ENCODE assay signal across 24 cellular contexts in genomic region chr1:156389311-156389710, GRCh38. TPM values are rescaled to one million over a fixed set of nuclear protein-coding genes. Genes with fewer than 3 reads are reported as not detected.
"Had no signal": no experiment of that assay in that cellular context is flagged by ENCODE, and none has a peak within 500 bp of the region (broad histone marks: within the 10 kb centered on the region; RNA-seq: fewer than 3 reads in every experiment).

No MANE protein-coding gene starts in this region.

- H3K36me3 Mint-ChIP-seq: activated naive CD4-positive, alpha-beta T cell treated with anti-CD3 and anti-CD28 coated beads, Interleukin-2, amount 50 U/mL, for 24 hours; memory B cell; naive B cell had no signal

- FAIRE-seq: frontal cortex had no signal

- DNase-seq: activated CD4-positive, alpha-beta T cell treated with anti-CD3 and anti-CD28 coated beads, Interleukin-2, amount 10 ng/mL, durations not matched to agents 7 days and 5 days; activated gamma-delta T cell; heart left ventricle; left ventricle myocardium superior; mucosa of descending colon; naive B cell; psoas muscle; stimulated activated CD4-positive, alpha-beta T cell treated with anti-CD3 and anti-CD28 coated beads, Interleukin-15, amount 100 ng/mL, for 24 hours; stimulated activated CD4-positive, alpha-beta T cell treated with anti-CD3 and anti-CD28 coated beads, Interleukin-4, amount 100 ng/mL, for 1 hour; stomach; upper lobe of right lung had no signal

- ATAC-seq: activated CD4-positive, CD25-positive, alpha-beta regulatory T cell treated with anti-CD3 and anti-CD28 coated beads, Interleukin-2, amount 50 U/mL, for 24 hours; heart left ventricle; right cardiac atrium; upper lobe of right lung had no signal

- H3K27ac ChIP-seq: cardiac muscle cell, coronary artery, heart left ventricle, psoas muscle, skin epidermis, stomach, upper lobe of right lung had no signal

- H3K27ac Mint-ChIP-seq: activated CD4-positive, alpha-beta T cell treated with anti-CD3 and anti-CD28 coated beads, Interleukin-2, amount 10 ng/mL, durations not matched to agents 7 days and 5 days; activated naive CD4-positive, alpha-beta T cell treated with anti-CD3 and anti-CD28 coated beads, Interleukin-2, amount 50 U/mL, for 24 hours; memory B cell; naive B cell; T-helper 1 cell treated with Interleukin-12 subunit alpha and Interleukin-12 subunit beta and Interleukin-4 antibody, amounts not matched to agents 30 μg/mL and 1 μg/mL, for 36 hours had no signal

- H3K9me3 Mint-ChIP-seq: activated CD4-positive, alpha-beta T cell treated with anti-CD3 and anti-CD28 coated beads, Interleukin-2, amount 10 ng/mL, durations not matched to agents 7 days and 5 days; activated naive CD4-positive, alpha-beta T cell treated with anti-CD3 and anti-CD28 coated beads, Interleukin-2, amount 50 U/mL, for 24 hours; memory B cell; naive B cell; neural crest cell; T-helper 1 cell treated with Interleukin-12 subunit alpha and Interleukin-12 subunit beta and Interleukin-4 antibody, amounts not matched to agents 30 μg/mL and 1 μg/mL, for 36 hours had no signal

- H3K4me3 Mint-ChIP-seq: activated CD4-positive, alpha-beta T cell treated with anti-CD3 and anti-CD28 coated beads, Interleukin-2, amount 10 ng/mL, durations not matched to agents 7 days and 5 days; activated naive CD4-positive, alpha-beta T cell treated with anti-CD3 and anti-CD28 coated beads, Interleukin-2, amount 50 U/mL, for 24 hours; memory B cell; T-helper 1 cell treated with Interleukin-12 subunit alpha and Interleukin-12 subunit beta and Interleukin-4 antibody, amounts not matched to agents 30 μg/mL and 1 μg/mL, for 36 hours had no signal

RNA-seq across cellular contexts. Expression of gene RHBG, which starts 20.3 kb away (rescaled TPM):
- total RNA-seq: activated CD4-positive, alpha-beta T cell treated with anti-CD3 and anti-CD28 coated beads, Interleukin-2, amount 10 ng/mL, durations not matched to agents 7 days and 5 days; activated CD8-positive, alpha-beta memory T cell treated with anti-CD3 and anti-CD28 coated beads for 36 hours; cardiac muscle cell; frontal cortex; kidney epithelial cell; left ventricle myocardium superior; mucosa of descending colon; neural crest cell; omental fat pad; psoas muscle; right cardiac atrium; stomach; upper lobe of right lung had no signal

RNA-seq across cellular contexts. Expression of gene TSACC, which starts 51.0 kb away (rescaled TPM):
- total RNA-seq: cardiac muscle cell, frontal cortex, left ventricle myocardium superior, omental fat pad, right cardiac atrium, stomach, upper lobe of right lung had no signal
